In the genomic region with DNA sequence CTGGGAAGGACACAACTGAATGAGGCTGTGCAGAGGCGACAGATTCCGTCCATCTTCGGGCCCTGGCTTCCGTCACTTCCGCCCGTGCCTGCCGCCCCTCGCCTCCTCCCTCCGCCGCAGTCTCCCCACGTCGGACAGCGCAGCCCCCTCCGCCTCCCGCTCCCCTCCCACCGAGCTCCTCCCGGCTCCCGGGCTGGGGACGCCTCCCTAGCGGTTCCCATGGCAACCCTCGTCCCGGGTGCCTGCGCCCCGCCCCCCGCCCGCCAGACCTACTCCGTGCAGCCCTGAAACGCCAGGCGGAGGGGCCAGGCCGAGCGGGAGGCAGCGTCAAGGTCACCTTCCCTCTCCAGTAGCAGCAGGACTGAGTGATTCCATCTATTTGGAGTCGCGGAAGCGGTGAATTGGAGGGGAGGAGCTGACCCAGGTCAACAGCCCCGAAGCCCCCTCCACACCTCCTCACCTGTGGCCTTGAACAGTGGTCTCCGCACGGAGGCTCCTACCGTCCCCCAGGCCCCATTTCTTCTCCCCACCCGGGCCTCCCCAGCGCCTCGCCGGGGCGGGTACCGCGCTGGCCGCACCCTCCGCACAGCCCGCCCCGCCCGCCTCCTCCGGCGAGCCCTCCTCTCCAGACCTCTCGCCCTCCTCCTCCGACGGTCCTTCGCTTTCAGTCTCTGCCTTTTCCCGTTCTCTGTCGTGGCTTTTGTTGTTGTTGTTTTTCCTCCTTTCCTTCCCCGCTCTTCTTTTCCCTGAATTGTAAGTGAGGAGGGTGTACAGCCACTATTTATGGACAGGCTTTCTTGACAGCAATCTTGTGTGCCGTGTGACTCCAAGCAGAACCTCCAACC, we compare ENCODE assay signal across 7 cellular contexts. TPM values are rescaled to one million over a fixed set of nuclear protein-coding genes. Genes with fewer than 3 reads are reported as not detected.
A peak's percentile ranks its signal among the peaks of the same experiment; 100 is the strongest.
DNase-seq lines count a peak whose midpoint lies in the region; ATAC-seq and TF ChIP-seq lines count a peak whose summit lies in the region.

No MANE protein-coding gene starts in this region.

- H3K9me3 ChIP-seq in heart right ventricle (peaks cover 0 to 4% (median 0%) of the 10 kb centered on the region in 11 donors), parathyroid adenoma (ENCODE audit: control insufficient read depth, low read length) (no peaks in the 10 kb centered on the region)

- H3K27me3 ChIP-seq in heart right ventricle, result no peaks in the 10 kb centered on the region
- no peaks in the 10 kb centered on the region for H3K27me3 ChIP-seq in parathyroid adenoma (ENCODE audit: control insufficient read depth, insufficient read depth, low read length)

- peak overlapping the region; percentile 99 for H3K27ac ChIP-seq in angular gyrus (ENCODE audit: low read depth, low read length)
- H3K27ac ChIP-seq in heart right ventricle, result peak overlapping the region; percentile 84 to 97 (median 93)
- peak overlapping the region; percentile 94 for H3K27ac ChIP-seq in parathyroid adenoma

- H3K36me3 ChIP-seq in heart right ventricle, result peaks cover 0 to 35% (median 0%) of the 10 kb centered on the region in 9 donors
- H3K36me3 ChIP-seq in parathyroid adenoma (ENCODE audit: control insufficient read depth, insufficient read depth, low read length), result no peaks in the 10 kb centered on the region

- H3K9ac ChIP-seq in parathyroid adenoma, result peak overlapping the region; percentile 49

- intact Hi-C loops in heart right ventricle (cut with DNase I), result loop anchor here in 2 of 10 donors (2.0 kb wide), 2 partner anchors 17 to 37 kb away; no protein-coding TSS in a partner anchor

- H3K4me2 ChIP-seq in parathyroid adenoma (ENCODE audit: low read length), result peak overlapping the region; percentile 72

- ATAC-seq in GM18498 (IDR thresholded peaks at IDR 0.05; ENCODE audit: unreplicated experiment) (peak; percentile 80), HG02763 (IDR thresholded peaks at IDR 0.05; ENCODE audit: unreplicated experiment) (peak; percentile 69), heart right ventricle (peak; percentile 88 to 93 (median 91))

- H3K79me2 ChIP-seq in parathyroid adenoma, result no peaks in the 10 kb centered on the region

- 0 to 1% methylated on average over 57 to 61 of the region's 61 CpGs for WGBS in heart right ventricle, 2 donors

- peak overlapping the region; percentile 89 for H2AFZ ChIP-seq in parathyroid adenoma

- peaks cover 0 to 26% (median 14%) of the 10 kb centered on the region in 9 donors for H3K4me1 ChIP-seq in heart right ventricle
- peaks cover 5% of the 10 kb centered on the region for H3K4me1 ChIP-seq in parathyroid adenoma

- H3K4me3 ChIP-seq in heart right ventricle (peak overlapping the region; percentile 43 to 83 (median 72)), parathyroid adenoma (ENCODE audit: low read depth, low read length) (peak overlapping the region; percentile 71)

- DNase-seq in NCI-H1417 (lab: John Stamatoyannopoulos, UW), result peak; percentile 95 to 98 (median 97)
- peak; percentile 95 for DNase-seq in SW480 (ENCODE audit: low spot score)
- DNase-seq in heart right ventricle, result peak; percentile 91 to 92

- no peak for TF ChIP-seq CTCF in heart right ventricle (IDR thresholded peaks at IDR 0.05)
- TF ChIP-seq CTCF in parathyroid adenoma (IDR thresholded peaks at IDR 0.05), result peak; percentile 4

RNA-seq across cellular contexts. Expression of gene NRSN2, which starts 1.0 kb away (rescaled TPM):
- total RNA-seq in heart right ventricle, result 10 to 100 TPM; 12.1 to 32.3 (median 19.1) TPM
- polyA plus RNA-seq in heart right ventricle, result 10 to 100 TPM; 31.1 to 53.9 TPM

RNA-seq across cellular contexts. Expression of gene SOX12, which starts 22.5 kb away (rescaled TPM):
- total RNA-seq in heart right ventricle, result 10 to 100 TPM in 6 of 10 donors, 1 to 10 TPM in 4; 7.2 to 16.5 (median 10.9) TPM
- 1 to 10 TPM; 4.5 to 5.2 TPM for polyA plus RNA-seq in heart right ventricle

RNA-seq across cellular contexts. Expression of gene TRIB3, which starts 32.7 kb away (rescaled TPM):
- total RNA-seq in heart right ventricle, result 1 to 10 TPM in 7 of 10 donors, under 1 TPM in 3; 0.33 to 4.3 (median 1.1) TPM
- polyA plus RNA-seq in heart right ventricle, result 10 to 100 TPM in 1 of 2 donors, 1 to 10 TPM in 1; 1.4 to 10.6 TPM

RNA-seq across cellular contexts. Expression of gene ZCCHC3, which starts 50.5 kb away (rescaled TPM):
- 10 to 100 TPM in 7 of 10 donors, 1 to 10 TPM in 3; 8.2 to 12.8 (median 10.7) TPM for total RNA-seq in heart right ventricle
- polyA plus RNA-seq in heart right ventricle, result 10 to 100 TPM in 1 of 2 donors, 1 to 10 TPM in 1; 7.7 to 10.8 TPM

RNA-seq across cellular contexts. Expression of gene C20orf96, which starts 57.3 kb away (rescaled TPM):
- 1 to 10 TPM; 3.1 to 5.5 (median 4.5) TPM for total RNA-seq in heart right ventricle
- polyA plus RNA-seq in heart right ventricle, result 1 to 10 TPM; 3.5 to 4.1 TPM

Comparison
In these comparisons a context has a peak if more than half of its experiments do, and no peak if none do; other contexts are left out.
1. Peak in every context shown above with its lines: DNase-seq, ATAC-seq, H3K4me3 ChIP-seq and H3K27ac ChIP-seq.